2 cellular contexts compared by ENCODE assay signal in genomic region chr20:25454153-25454900, GRCh38.
A peak's percentile ranks its signal among the peaks of the same experiment; 100 is the strongest.
TF ChIP-seq lines count a peak whose summit lies in the region.

No MANE protein-coding gene starts in this region.

TF ChIP-seq in K562, 482 proteins besides CTCF, POLR2A, EP300 and RAD21:
- TF ChIP-seq HOXB6 (CRISPR knock-in tag; IDR thresholded peaks at IDR 0.05; ENCODE audit: borderline replicate concordance) (no peak), NRF1 (conservative IDR thresholded peaks at IDR 0.05 in 1 of 2, IDR thresholded peaks at IDR 0.05 in 1 of 2) (0 out of 4 replicates have a peak, but pooled peaks of 1 of the 2 experiments have one; percentile 12)

TF ChIP-seq in HepG2, 621 proteins besides CTCF, POLR2A, EP300 and RAD21:
- TF ChIP-seq POLR2AphosphoS5 (IDR thresholded peaks at IDR 0.05; ENCODE audit: low read depth, low read length) = no peak
- TF ChIP-seq AGO2 (optimal IDR thresholded peaks at IDR 0.05; ENCODE audit: low read depth, low read length) = peak; percentile 49
- TF ChIP-seq ZC3H4 (CRISPR knock-in tag; IDR thresholded peaks at IDR 0.05; ENCODE audit: borderline replicate concordance) = no peak
- peak; percentile 17 for TF ChIP-seq RBM22 (optimal IDR thresholded peaks at IDR 0.05; ENCODE audit: low read length)
- no peak for TF ChIP-seq HNRNPL (IDR thresholded peaks at IDR 0.05; ENCODE audit: low read depth, low read length)
